1 cellular context compared by ENCODE assay signal in genomic region chr17:30922235-30922993, GRCh38.
TF ChIP-seq lines count a peak whose summit lies in the region.

No MANE protein-coding gene starts in this region.

TF ChIP-seq in IMR-90, 13 proteins besides CTCF, POLR2A, EP300 and RAD21 (continued from another document):
- TF ChIP-seq ELK1 (IDR thresholded peaks at IDR 0.05; ENCODE audit: borderline replicate concordance, low read depth, low read length) = no peak
- TF ChIP-seq USF2 (IDR thresholded peaks at IDR 0.05; ENCODE audit: low read depth, low read length) = no peak
